In genomic region chr1:214393086-214393485, GRCh38 we compare ENCODE assay signal across 20 cellular contexts.
"Had no signal": no experiment of that assay in that cellular context is flagged by ENCODE, and none has a peak within 500 bp of the region (broad histone marks: within the 10 kb centered on the region; RNA-seq: fewer than 3 reads in every experiment).

No MANE protein-coding gene starts in this region.

- ATAC-seq: effector memory CD8-positive, alpha-beta T cell; gastroesophageal sphincter; lower lobe of right lung; right cardiac atrium; stimulated activated naive CD8-positive, alpha-beta T cell treated with anti-CD3 and anti-CD28 coated beads, Interleukin-15, Interleukin-2, amounts not matched to agents 100 U/mL and 50 U/mL, for 24 hours had no signal

- DNase-seq: effector memory CD8-positive, alpha-beta T cell; glutamatergic neuron; immature natural killer cell; left ventricle myocardium inferior; lower lobe of right lung; naive B cell; right cardiac atrium; small intestine; stimulated activated CD4-positive, alpha-beta T cell treated with anti-CD3 and anti-CD28 coated beads, Interleukin-2, amount 100 ng/mL, for 48 hours; stimulated activated naive CD8-positive, alpha-beta T cell treated with anti-CD3 and anti-CD28 coated beads, Interleukin-15, Interleukin-2, amounts not matched to agents 100 U/mL and 50 U/mL, for 24 hours; thyroid gland had no signal

- H3K4me3 ChIP-seq: esophagus muscularis mucosa, gastroesophageal sphincter, left ventricle myocardium inferior, lower lobe of right lung, suprapubic skin, thyroid gland, vagina had no signal

- H3K4me1 Mint-ChIP-seq: memory B cell, naive B cell, nephron had no signal

- H3K36me3 Mint-ChIP-seq: immature natural killer cell, memory B cell, naive B cell had no signal

- H3K9me3 ChIP-seq: esophagus muscularis mucosa, gastroesophageal sphincter, left ventricle myocardium inferior, lower lobe of right lung, suprapubic skin, thyroid gland, vagina had no signal

- H3K27me3 ChIP-seq: esophagus muscularis mucosa, gastroesophageal sphincter, suprapubic skin, thyroid gland, vagina had no signal

- H3K4me3 Mint-ChIP-seq: dendritic cell treated with granulocyte-macrophage colony-stimulating factor and Interleukin-4, amounts not matched to agents 40 ng/mL and 50 ng/mL, for 4 days; effector memory CD8-positive, alpha-beta T cell; immature natural killer cell; memory B cell; naive B cell; nephron; type B pancreatic cell had no signal

- H3K27me3 Mint-ChIP-seq: dendritic cell treated with granulocyte-macrophage colony-stimulating factor and Interleukin-4, amounts not matched to agents 40 ng/mL and 50 ng/mL, for 4 days; naive B cell; type B pancreatic cell had no signal

- H3K27ac ChIP-seq: epithelial cell of prostate, esophagus muscularis mucosa, gastroesophageal sphincter, left ventricle myocardium inferior, lower lobe of right lung, suprapubic skin, thyroid gland, vagina had no signal

- H3K9me3 Mint-ChIP-seq: dendritic cell treated with granulocyte-macrophage colony-stimulating factor and Interleukin-4, amounts not matched to agents 40 ng/mL and 50 ng/mL, for 4 days; effector memory CD8-positive, alpha-beta T cell; immature natural killer cell; nephron; type B pancreatic cell had no signal

- H3K27ac Mint-ChIP-seq: dendritic cell treated with granulocyte-macrophage colony-stimulating factor and Interleukin-4, amounts not matched to agents 40 ng/mL and 50 ng/mL, for 4 days; effector memory CD8-positive, alpha-beta T cell; immature natural killer cell; memory B cell; naive B cell; nephron; type B pancreatic cell had no signal

- H3K4me1 ChIP-seq: esophagus muscularis mucosa, left ventricle myocardium inferior, lower lobe of right lung, suprapubic skin, thyroid gland, vagina had no signal
